Comparison of ENCODE assay signal across 11 cellular contexts in the genomic region with DNA sequence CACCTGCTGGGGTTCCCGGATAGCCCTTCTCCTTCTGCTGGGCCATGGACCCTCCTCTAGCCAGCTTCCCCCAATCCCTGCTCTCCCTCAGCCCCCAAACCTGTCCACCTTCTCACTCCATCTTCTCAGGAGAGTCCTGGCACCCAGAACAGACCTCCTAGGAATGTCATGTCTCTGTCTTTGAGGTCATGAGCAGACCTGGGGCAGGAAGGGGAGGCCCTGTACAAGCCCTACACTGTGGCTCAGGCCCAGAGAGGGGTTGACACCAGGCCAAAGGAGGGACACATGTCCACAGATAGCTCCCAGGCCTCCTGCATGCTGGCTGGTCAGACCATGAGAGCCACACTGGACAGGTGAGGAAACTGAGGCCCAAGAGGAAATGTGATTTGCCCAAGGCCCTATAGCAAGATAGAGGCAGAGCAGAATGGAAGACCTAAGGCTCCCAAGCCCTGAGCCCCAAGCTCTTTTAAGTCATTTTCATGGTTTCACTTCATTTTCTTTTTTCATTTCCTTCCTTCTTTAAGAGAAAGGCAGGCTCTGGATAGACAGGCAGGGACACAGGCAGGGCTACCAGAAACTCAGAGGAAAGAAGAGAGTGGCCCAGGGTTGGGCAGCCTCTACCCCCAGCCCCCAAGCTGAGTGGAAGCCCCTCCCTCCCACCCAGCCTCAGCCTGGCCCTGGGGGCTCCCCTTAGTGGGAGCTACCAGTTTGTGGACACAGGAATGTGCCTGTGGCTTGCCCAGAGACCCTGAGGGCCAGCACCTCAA.
DNase-seq lines count a peak whose midpoint lies in the region; ATAC-seq and TF ChIP-seq lines count a peak whose summit lies in the region.
"Had no signal": no experiment of that assay in that cellular context is flagged by ENCODE, and none has a peak within 500 bp of the region (broad histone marks: within the 10 kb centered on the region; RNA-seq: fewer than 3 reads in every experiment).

No MANE protein-coding gene starts in this region.

- H3K4me2 ChIP-seq in OCI-LY3 (ENCODE audit: low read length) = peak overlapping the region; percentile 51

- peak; percentile 35 for ATAC-seq in Right ventricle myocardium inferior
- no peak for ATAC-seq in HG03159 (IDR thresholded peaks at IDR 0.05; ENCODE audit: unreplicated experiment)
- no peak for ATAC-seq in GM19351 (IDR thresholded peaks at IDR 0.05; ENCODE audit: unreplicated experiment)
- ATAC-seq: stimulated activated naive CD8-positive, alpha-beta T cell treated with anti-CD3 and anti-CD28 coated beads, Interleukin-15, amount 100 ng/mL, for 72 hours had no signal

- TF ChIP-seq CTCF in OCI-LY3 (IDR thresholded peaks at IDR 0.05; ENCODE audit: low read depth, low read length) = no peak

- no peaks in the 10 kb centered on the region for H3K9me3 ChIP-seq in OCI-LY3 (ENCODE audit: insufficient read depth, low read length)

- H2AFZ ChIP-seq in OCI-LY3 (ENCODE audit: low read depth, low read length) = no peak overlapping the region

- intact Hi-C loops in Right ventricle myocardium inferior (cut with DNase I) = loop anchor here (2.0 kb wide), 2 partner anchors 52 to 110 kb away; no protein-coding TSS in a partner anchor
- intact Hi-C loops in posterior vena cava (cut with DNase I) = no loop called here

- H3K27me3 ChIP-seq in OCI-LY3 (ENCODE audit: low read depth, low read length) = peaks cover 33% of the 10 kb centered on the region

- H3K79me2 ChIP-seq in OCI-LY3 (ENCODE audit: low read length) = no peaks in the 10 kb centered on the region

- H3K9ac ChIP-seq in OCI-LY3 (ENCODE audit: low read length) = no peak overlapping the region

- DNase-seq in CD1c-positive myeloid dendritic cell (ENCODE audit: extremely low spot score) (peak; percentile 52), Right ventricle myocardium inferior (ENCODE audit: missing footprints) (no peak), posterior vena cava (ENCODE audit: low spot score) (peak; percentile 77), amygdala (lab: John Stamatoyannopoulos, UW) (no peak), DMS79 treated with DMSO at 0.1 percent for 48 hours (lab: John Stamatoyannopoulos, UW) (no peak)
- DNase-seq: activated naive CD8-positive, alpha-beta T cell treated with anti-CD3 and anti-CD28 coated beads for 36 hours; stimulated activated naive CD8-positive, alpha-beta T cell treated with anti-CD3 and anti-CD28 coated beads, Interleukin-15, amount 100 ng/mL, for 72 hours had no signal

- H3K36me3 ChIP-seq in OCI-LY3 (replicated peaks; ENCODE audit: low read depth, low read length) = peaks cover 20% of the 10 kb centered on the region

- H3K4me3 ChIP-seq in OCI-LY3 (ENCODE audit: low read length) = peak overlapping the region; percentile 12; the same call in 1 of the 2 replicates

- H3K4me1 ChIP-seq in OCI-LY3 (ENCODE audit: low read length) = peaks cover 21% of the 10 kb centered on the region

- H3K27ac ChIP-seq in OCI-LY3 (ENCODE audit: low read length) = no peak overlapping the region; the same call in 1 of the 2 replicates
- H3K27ac ChIP-seq: C4-2B had no signal

- peaks cover 27% of the 10 kb centered on the region for H4K20me1 ChIP-seq in OCI-LY3 (ENCODE audit: insufficient read depth, low read length)

Comparison
In these comparisons a context has a peak if more than half of its experiments do, and no peak if none do; other contexts are left out.
1. DNase-seq: peak in CD1c-positive myeloid dendritic cell (single experiment) and posterior vena cava (single experiment); none in Right ventricle myocardium inferior (single experiment), amygdala (0 of 56) and DMS79 treated with DMSO at 0.1 percent for 48 hours (single experiment).